1 cellular context compared by ENCODE assay signal in the genomic region with DNA sequence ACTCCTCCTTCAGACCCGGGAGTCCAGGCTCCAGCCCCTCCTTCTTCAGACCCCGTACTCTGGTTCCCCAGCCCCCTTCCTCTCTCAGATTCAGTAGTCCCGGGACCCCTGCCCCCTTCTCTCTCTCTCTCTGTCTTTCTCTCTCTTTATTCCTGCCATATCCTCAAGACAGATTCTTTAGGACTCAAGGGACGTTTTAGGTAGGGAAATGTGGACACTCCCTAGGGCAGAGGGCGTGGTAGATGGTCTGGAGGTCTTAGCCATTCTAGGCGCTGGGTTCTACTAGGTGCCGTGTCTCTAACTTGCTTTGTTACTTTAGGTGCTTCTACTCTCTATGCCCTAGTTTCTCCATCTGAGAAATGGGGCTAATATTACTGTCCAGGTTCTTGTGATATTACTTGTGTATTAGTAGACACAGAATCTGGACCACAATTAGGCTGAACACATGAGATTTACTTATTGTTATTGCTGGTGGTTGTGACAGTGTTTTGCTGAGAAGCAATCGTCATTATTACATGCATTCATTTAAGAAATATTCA.
TF ChIP-seq lines count a peak whose summit lies in the region.

No MANE protein-coding gene starts in this region.

TF ChIP-seq in K562, 482 proteins besides CTCF, POLR2A, EP300 and RAD21 (continued from another document):
- TF ChIP-seq, protein P1, sequence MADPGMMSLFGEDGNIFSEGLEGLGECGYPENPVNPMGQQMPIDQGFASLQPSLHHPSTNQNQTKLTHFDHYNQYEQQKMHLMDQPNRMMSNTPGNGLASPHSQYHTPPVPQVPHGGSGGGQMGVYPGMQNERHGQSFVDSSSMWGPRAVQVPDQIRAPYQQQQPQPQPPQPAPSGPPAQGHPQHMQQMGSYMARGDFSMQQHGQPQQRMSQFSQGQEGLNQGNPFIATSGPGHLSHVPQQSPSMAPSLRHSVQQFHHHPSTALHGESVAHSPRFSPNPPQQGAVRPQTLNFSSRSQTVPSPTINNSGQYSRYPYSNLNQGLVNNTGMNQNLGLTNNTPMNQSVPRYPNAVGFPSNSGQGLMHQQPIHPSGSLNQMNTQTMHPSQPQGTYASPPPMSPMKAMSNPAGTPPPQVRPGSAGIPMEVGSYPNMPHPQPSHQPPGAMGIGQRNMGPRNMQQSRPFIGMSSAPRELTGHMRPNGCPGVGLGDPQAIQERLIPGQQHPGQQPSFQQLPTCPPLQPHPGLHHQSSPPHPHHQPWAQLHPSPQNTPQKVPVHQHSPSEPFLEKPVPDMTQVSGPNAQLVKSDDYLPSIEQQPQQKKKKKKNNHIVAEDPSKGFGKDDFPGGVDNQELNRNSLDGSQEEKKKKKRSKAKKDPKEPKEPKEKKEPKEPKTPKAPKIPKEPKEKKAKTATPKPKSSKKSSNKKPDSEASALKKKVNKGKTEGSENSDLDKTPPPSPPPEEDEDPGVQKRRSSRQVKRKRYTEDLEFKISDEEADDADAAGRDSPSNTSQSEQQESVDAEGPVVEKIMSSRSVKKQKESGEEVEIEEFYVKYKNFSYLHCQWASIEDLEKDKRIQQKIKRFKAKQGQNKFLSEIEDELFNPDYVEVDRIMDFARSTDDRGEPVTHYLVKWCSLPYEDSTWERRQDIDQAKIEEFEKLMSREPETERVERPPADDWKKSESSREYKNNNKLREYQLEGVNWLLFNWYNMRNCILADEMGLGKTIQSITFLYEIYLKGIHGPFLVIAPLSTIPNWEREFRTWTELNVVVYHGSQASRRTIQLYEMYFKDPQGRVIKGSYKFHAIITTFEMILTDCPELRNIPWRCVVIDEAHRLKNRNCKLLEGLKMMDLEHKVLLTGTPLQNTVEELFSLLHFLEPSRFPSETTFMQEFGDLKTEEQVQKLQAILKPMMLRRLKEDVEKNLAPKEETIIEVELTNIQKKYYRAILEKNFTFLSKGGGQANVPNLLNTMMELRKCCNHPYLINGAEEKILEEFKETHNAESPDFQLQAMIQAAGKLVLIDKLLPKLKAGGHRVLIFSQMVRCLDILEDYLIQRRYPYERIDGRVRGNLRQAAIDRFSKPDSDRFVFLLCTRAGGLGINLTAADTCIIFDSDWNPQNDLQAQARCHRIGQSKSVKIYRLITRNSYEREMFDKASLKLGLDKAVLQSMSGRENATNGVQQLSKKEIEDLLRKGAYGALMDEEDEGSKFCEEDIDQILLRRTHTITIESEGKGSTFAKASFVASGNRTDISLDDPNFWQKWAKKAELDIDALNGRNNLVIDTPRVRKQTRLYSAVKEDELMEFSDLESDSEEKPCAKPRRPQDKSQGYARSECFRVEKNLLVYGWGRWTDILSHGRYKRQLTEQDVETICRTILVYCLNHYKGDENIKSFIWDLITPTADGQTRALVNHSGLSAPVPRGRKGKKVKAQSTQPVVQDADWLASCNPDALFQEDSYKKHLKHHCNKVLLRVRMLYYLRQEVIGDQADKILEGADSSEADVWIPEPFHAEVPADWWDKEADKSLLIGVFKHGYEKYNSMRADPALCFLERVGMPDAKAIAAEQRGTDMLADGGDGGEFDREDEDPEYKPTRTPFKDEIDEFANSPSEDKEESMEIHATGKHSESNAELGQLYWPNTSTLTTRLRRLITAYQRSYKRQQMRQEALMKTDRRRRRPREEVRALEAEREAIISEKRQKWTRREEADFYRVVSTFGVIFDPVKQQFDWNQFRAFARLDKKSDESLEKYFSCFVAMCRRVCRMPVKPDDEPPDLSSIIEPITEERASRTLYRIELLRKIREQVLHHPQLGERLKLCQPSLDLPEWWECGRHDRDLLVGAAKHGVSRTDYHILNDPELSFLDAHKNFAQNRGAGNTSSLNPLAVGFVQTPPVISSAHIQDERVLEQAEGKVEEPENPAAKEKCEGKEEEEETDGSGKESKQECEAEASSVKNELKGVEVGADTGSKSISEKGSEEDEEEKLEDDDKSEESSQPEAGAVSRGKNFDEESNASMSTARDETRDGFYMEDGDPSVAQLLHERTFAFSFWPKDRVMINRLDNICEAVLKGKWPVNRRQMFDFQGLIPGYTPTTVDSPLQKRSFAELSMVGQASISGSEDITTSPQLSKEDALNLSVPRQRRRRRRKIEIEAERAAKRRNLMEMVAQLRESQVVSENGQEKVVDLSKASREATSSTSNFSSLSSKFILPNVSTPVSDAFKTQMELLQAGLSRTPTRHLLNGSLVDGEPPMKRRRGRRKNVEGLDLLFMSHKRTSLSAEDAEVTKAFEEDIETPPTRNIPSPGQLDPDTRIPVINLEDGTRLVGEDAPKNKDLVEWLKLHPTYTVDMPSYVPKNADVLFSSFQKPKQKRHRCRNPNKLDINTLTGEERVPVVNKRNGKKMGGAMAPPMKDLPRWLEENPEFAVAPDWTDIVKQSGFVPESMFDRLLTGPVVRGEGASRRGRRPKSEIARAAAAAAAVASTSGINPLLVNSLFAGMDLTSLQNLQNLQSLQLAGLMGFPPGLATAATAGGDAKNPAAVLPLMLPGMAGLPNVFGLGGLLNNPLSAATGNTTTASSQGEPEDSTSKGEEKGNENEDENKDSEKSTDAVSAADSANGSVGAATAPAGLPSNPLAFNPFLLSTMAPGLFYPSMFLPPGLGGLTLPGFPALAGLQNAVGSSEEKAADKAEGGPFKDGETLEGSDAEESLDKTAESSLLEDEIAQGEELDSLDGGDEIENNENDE (IDR thresholded peaks at IDR 0.05; ENCODE audit: low read depth, low read length) = no peak
- no peak for TF ChIP-seq TAF1 (IDR thresholded peaks at IDR 0.05; ENCODE audit: control insufficient read depth, extremely low read depth, insufficient read depth, low read length, severe bottlenecking)
- no peak for TF ChIP-seq SRSF3 (IDR thresholded peaks at IDR 0.05; ENCODE audit: insufficient read depth, low read length)
- peak; percentile 24; the same call in 1 of the 2 replicates for TF ChIP-seq ZNF766 (CRISPR knock-in tag; conservative IDR thresholded peaks at IDR 0.05)
- TF ChIP-seq MAFK (IDR thresholded peaks at IDR 0.05; ENCODE audit: low read length) = no peak
- no peak for TF ChIP-seq PCBP2 (IDR thresholded peaks at IDR 0.05; ENCODE audit: low read depth, low read length, poor library complexity, severe bottlenecking)
- peak; percentile 9 for TF ChIP-seq SMAD1 (IDR thresholded peaks at IDR 0.05; ENCODE audit: low read depth, low read length, partially characterized antibody)
- TF ChIP-seq HDAC1 (IDR thresholded peaks at IDR 0.05) = no peak
- TF ChIP-seq SMARCA4 (IDR thresholded peaks at IDR 0.05) = no peak
- TF ChIP-seq, protein P2, sequence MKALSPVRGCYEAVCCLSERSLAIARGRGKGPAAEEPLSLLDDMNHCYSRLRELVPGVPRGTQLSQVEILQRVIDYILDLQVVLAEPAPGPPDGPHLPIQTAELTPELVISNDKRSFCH (CRISPR knock-in tag; IDR thresholded peaks at IDR 0.05) = no peak
- TF ChIP-seq, protein P2 (tag; IDR thresholded peaks at IDR 0.05) = no peak
- TF ChIP-seq HEY1 (CRISPR knock-in tag; IDR thresholded peaks at IDR 0.05; ENCODE audit: borderline replicate concordance) = no peak
- TF ChIP-seq SETDB1 (IDR thresholded peaks at IDR 0.05; ENCODE audit: low read length) = no peak
- no peak for TF ChIP-seq NR3C1 (CRISPR knock-in tag; IDR thresholded peaks at IDR 0.05)
- peak in 1 of 2 experiments; percentile 96 for TF ChIP-seq NCOA2 (IDR thresholded peaks at IDR 0.05; ENCODE audit: partially characterized antibody in 2 of 2)
- TF ChIP-seq SMAD2 (IDR thresholded peaks at IDR 0.05; ENCODE audit: low read depth, low read length) = no peak
- 0 out of 2 replicates have a peak, but pooled peaks have one; percentile 45 for TF ChIP-seq GABPA (tag; conservative IDR thresholded peaks at IDR 0.05; ENCODE audit: low read depth)
- peak; percentile 24; the same call in 1 of the 2 replicates for TF ChIP-seq NR2C1 (IDR thresholded peaks at IDR 0.05)
- no peak for TF ChIP-seq NR2C1 (tag; IDR thresholded peaks at IDR 0.05)
- TF ChIP-seq CBFA2T3 (IDR thresholded peaks at IDR 0.05) = no peak
- no peak for TF ChIP-seq LEF1 (IDR thresholded peaks at IDR 0.05)
- no peak for TF ChIP-seq TEAD4 (IDR thresholded peaks at IDR 0.05; ENCODE audit: low read length)
- no peak for TF ChIP-seq TEAD4 (CRISPR knock-in tag; IDR thresholded peaks at IDR 0.05; ENCODE audit: borderline replicate concordance)
- TF ChIP-seq GATA2 (CRISPR knock-in tag; IDR thresholded peaks at IDR 0.05) = no peak
- no peak for TF ChIP-seq CBX1 (IDR thresholded peaks at IDR 0.05; ENCODE audit: low read depth)
- no peak for TF ChIP-seq ZNF586 (CRISPR knock-in tag; conservative IDR thresholded peaks at IDR 0.05)
- TF ChIP-seq, protein P3, sequence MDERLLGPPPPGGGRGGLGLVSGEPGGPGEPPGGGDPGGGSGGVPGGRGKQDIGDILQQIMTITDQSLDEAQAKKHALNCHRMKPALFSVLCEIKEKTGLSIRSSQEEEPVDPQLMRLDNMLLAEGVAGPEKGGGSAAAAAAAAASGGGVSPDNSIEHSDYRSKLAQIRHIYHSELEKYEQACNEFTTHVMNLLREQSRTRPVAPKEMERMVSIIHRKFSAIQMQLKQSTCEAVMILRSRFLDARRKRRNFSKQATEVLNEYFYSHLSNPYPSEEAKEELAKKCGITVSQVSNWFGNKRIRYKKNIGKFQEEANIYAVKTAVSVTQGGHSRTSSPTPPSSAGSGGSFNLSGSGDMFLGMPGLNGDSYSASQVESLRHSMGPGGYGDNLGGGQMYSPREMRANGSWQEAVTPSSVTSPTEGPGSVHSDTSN (CRISPR knock-in tag; IDR thresholded peaks at IDR 0.05; ENCODE audit: low read depth) = no peak
- TF ChIP-seq, protein P3 (tag; conservative IDR thresholded peaks at IDR 0.05; ENCODE audit: low read depth) = no peak
- no peak for TF ChIP-seq ETV6 (IDR thresholded peaks at IDR 0.05; ENCODE audit: borderline replicate concordance in 1 of 2, low read depth in 2 of 2, low read length in 1 of 2)
- no peak for TF ChIP-seq ETV6 (CRISPR knock-in tag; IDR thresholded peaks at IDR 0.05; ENCODE audit: borderline replicate concordance)
- no peak; the same call in 1 of the 2 replicates for TF ChIP-seq ZNF589 (CRISPR knock-in tag; IDR thresholded peaks at IDR 0.05; ENCODE audit: low read depth)
- no peak for TF ChIP-seq RB1 (IDR thresholded peaks at IDR 0.05; ENCODE audit: low read depth)
- no peak for TF ChIP-seq GABPB2 (CRISPR knock-in tag; conservative IDR thresholded peaks at IDR 0.05)
- no peak for TF ChIP-seq ZNF444 (CRISPR knock-in tag; IDR thresholded peaks at IDR 0.05)
- TF ChIP-seq, protein P4, sequence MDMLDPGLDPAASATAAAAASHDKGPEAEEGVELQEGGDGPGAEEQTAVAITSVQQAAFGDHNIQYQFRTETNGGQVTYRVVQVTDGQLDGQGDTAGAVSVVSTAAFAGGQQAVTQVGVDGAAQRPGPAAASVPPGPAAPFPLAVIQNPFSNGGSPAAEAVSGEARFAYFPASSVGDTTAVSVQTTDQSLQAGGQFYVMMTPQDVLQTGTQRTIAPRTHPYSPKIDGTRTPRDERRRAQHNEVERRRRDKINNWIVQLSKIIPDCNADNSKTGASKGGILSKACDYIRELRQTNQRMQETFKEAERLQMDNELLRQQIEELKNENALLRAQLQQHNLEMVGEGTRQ (CRISPR knock-in tag; IDR thresholded peaks at IDR 0.05) = no peak
- no peak for TF ChIP-seq ZKSCAN3 (CRISPR knock-in tag; IDR thresholded peaks at IDR 0.05)
- no peak for TF ChIP-seq SNRNP70 (optimal IDR thresholded peaks at IDR 0.05; ENCODE audit: low read depth, low read length)
- no peak for TF ChIP-seq HNRNPL (IDR thresholded peaks at IDR 0.05; ENCODE audit: low read depth, low read length)
- no peak for TF ChIP-seq ATF7 (IDR thresholded peaks at IDR 0.05)
- TF ChIP-seq ZNF695 (CRISPR knock-in tag; IDR thresholded peaks at IDR 0.05) = no peak
- TF ChIP-seq, protein P5, sequence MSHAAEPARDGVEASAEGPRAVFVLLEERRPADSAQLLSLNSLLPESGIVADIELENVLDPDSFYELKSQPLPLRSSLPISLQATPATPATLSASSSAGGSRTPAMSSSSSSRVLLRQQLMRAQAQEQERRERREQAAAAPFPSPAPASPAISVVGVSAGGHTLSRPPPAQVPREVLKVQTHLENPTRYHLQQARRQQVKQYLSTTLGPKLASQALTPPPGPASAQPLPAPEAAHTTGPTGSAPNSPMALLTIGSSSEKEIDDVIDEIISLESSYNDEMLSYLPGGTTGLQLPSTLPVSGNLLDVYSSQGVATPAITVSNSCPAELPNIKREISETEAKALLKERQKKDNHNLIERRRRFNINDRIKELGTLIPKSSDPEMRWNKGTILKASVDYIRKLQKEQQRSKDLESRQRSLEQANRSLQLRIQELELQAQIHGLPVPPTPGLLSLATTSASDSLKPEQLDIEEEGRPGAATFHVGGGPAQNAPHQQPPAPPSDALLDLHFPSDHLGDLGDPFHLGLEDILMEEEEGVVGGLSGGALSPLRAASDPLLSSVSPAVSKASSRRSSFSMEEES (CRISPR knock-in tag; IDR thresholded peaks at IDR 0.05) = no peak
- no peak for TF ChIP-seq ZNF24 (IDR thresholded peaks at IDR 0.05)
- TF ChIP-seq E2F3 (CRISPR knock-in tag; IDR thresholded peaks at IDR 0.05) = no peak
- TF ChIP-seq OTX1 (CRISPR knock-in tag; IDR thresholded peaks at IDR 0.05) = no peak
- no peak for TF ChIP-seq MCM2 (IDR thresholded peaks at IDR 0.05; ENCODE audit: low read depth)
- TF ChIP-seq MED1 (CRISPR knock-in tag; IDR thresholded peaks at IDR 0.05; ENCODE audit: borderline replicate concordance) = no peak
- TF ChIP-seq CHD4 (IDR thresholded peaks at IDR 0.05; ENCODE audit: insufficient read depth, insufficient replicate concordance, low read depth, low read length, poor library complexity, severe bottlenecking) = peak; percentile 64
- TF ChIP-seq TCF3 (CRISPR knock-in tag; IDR thresholded peaks at IDR 0.05) = no peak
- no peak for TF ChIP-seq ZNF146 (CRISPR knock-in tag; IDR thresholded peaks at IDR 0.05; ENCODE audit: unreplicated experiment)
- peak; percentile 31; the same call in 1 of the 2 replicates for TF ChIP-seq EP400 (IDR thresholded peaks at IDR 0.05)
- TF ChIP-seq ZNF263 (CRISPR knock-in tag; IDR thresholded peaks at IDR 0.05; ENCODE audit: borderline replicate concordance) = no peak; the same call in 1 of the 2 replicates
- TF ChIP-seq SOX6 (IDR thresholded peaks at IDR 0.05) = no peak
- TF ChIP-seq NELFE (IDR thresholded peaks at IDR 0.05; ENCODE audit: insufficient read depth, insufficient read length) = no peak
TF ChIP-seq in K562: peak in this region for 20.
